ENCODE assay signal across 6 cellular contexts in the genomic region with DNA sequence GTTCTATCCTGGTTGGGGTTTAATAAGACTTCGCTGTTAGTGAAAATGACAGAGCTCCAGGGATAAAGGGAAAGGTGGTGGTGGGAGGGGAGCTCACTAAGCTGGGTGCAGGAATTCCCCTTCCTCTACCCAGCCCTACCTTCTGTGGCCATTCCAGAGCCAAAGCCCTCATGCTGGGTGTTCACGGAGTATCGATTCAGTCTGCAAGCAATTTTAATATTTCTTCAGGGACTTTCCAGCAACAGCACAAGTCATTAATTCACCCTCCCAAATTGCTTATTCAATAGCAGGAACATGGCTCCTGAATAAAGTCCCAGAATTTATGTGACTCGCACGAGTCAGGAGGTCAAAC. TPM values are rescaled to one million over a fixed set of nuclear protein-coding genes. Genes with fewer than 3 reads are reported as not detected.
"Had no signal": no experiment of that assay in that cellular context is flagged by ENCODE, and none has a peak within 500 bp of the region (broad histone marks: within the 10 kb centered on the region; RNA-seq: fewer than 3 reads in every experiment).

No MANE protein-coding gene starts in this region.

- H3K9me3 Mint-ChIP-seq: H9 had no signal

- H3K4me1 Mint-ChIP-seq: H9 had no signal

- H3K4me3 ChIP-seq: GM23248 had no signal

- DNase-seq: GM23248, HCEC 1CT, IMR-90 had no signal

- H3K4me3 Mint-ChIP-seq: H9 had no signal

- H3K27ac Mint-ChIP-seq: H9 had no signal

- H3K27ac ChIP-seq: GM23248 had no signal

- H3K9ac ChIP-seq: GM23248 had no signal

- H2AFZ ChIP-seq: GM23248 had no signal

RNA-seq across cellular contexts. Expression of a gene that starts 22.0 kb away (rescaled TPM):
- total RNA-seq: GM23248, H1, H9, HT-29, IMR-90 had no signal
- polyA plus RNA-seq: GM23248, IMR-90 had no signal
